Comparison of ENCODE assay signal across 9 cellular contexts in genomic region chr20:17613328-17614175, GRCh38. TPM values are rescaled to one million over a fixed set of nuclear protein-coding genes. Genes with fewer than 3 reads are reported as not detected.
DNase-seq lines count a peak whose midpoint lies in the region; ATAC-seq and TF ChIP-seq lines count a peak whose summit lies in the region.
"Had no signal": no experiment of that assay in that cellular context is flagged by ENCODE, and none has a peak within 500 bp of the region (broad histone marks: within the 10 kb centered on the region; RNA-seq: fewer than 3 reads in every experiment).

No MANE protein-coding gene starts in this region.

- no peak for TF ChIP-seq CTCF in H9 (conservative IDR thresholded peaks at IDR 0.05)

- H4K20me1 ChIP-seq in H9 (ENCODE audit: control insufficient read depth, insufficient read depth, insufficient read length), result no peaks in the 10 kb centered on the region

- H3K23me2 ChIP-seq in H9 (ENCODE audit: insufficient read length, low read depth, low read length, poor library complexity, severe bottlenecking), result no peaks in the 10 kb centered on the region

- no peak overlapping the region for H3K9ac ChIP-seq in H9 (ENCODE audit: extremely low read depth, insufficient read length, low read length)

- no peaks in the 10 kb centered on the region for H3K9me3 ChIP-seq in H9 (ENCODE audit: control insufficient read depth, low read depth, low read length)

- H3K4me3 Mint-ChIP-seq in H9, result no peak overlapping the region
- no peak overlapping the region for H3K4me3 Mint-ChIP-seq in activated T-helper 1 cell treated with anti-CD3 and anti-CD28 coated beads, Interleukin-12 subunit alpha, Interleukin-12 subunit beta, Interleukin-2, Interleukin-4 antibody, amounts not matched to agents 30 ng/mL and 10 ng/mL and 1 ng/mL, durations not matched to agents 14 hours and 24 hours and 36 hours

- no peak overlapping the region for H3T11ph ChIP-seq in H9 (ENCODE audit: low read length)

- H4K91ac ChIP-seq in H9 (ENCODE audit: insufficient read length, low read depth, low read length), result no peak overlapping the region

- peaks cover 7 to 14% of the 10 kb centered on the region in 2 experiments for H3K4me1 Mint-ChIP-seq in H9
- H3K4me1 Mint-ChIP-seq in activated T-helper 1 cell treated with anti-CD3 and anti-CD28 coated beads, Interleukin-12 subunit alpha, Interleukin-12 subunit beta, Interleukin-2, Interleukin-4 antibody, amounts not matched to agents 30 ng/mL and 10 ng/mL and 1 ng/mL, durations not matched to agents 14 hours and 24 hours and 36 hours (ENCODE audit: low read depth), result peaks cover 27% of the 10 kb centered on the region

- DNase-seq in H9, result peak; percentile 26
- DNase-seq in activated T-helper 1 cell treated with anti-CD3 and anti-CD28 coated beads, Interleukin-12 subunit alpha, Interleukin-12 subunit beta, Interleukin-2, Interleukin-4 antibody, amounts not matched to agents 30 ng/mL and 10 ng/mL and 1 ng/mL, durations not matched to agents 14 hours and 24 hours and 36 hours (ENCODE audit: low spot score), result no peak
- peak; percentile 25 for DNase-seq in stimulated activated CD8-positive, alpha-beta memory T cell treated with anti-CD3 and anti-CD28 coated beads, Interleukin-4, amount 100 ng/mL, for 48 hours
- DNase-seq in activated gamma-delta T cell (lab: John Stamatoyannopoulos, UW), result no peak
- no peak for DNase-seq in NCI-H345 (lab: John Stamatoyannopoulos, UW)
- no peak for DNase-seq in NCI-H1092 (lab: John Stamatoyannopoulos, UW)
- DNase-seq: SHP77 treated with DMSO at 0.1 percent for 48 hours had no signal

- H3K27me3 Mint-ChIP-seq in H9 (ENCODE audit: low read depth), result no peaks in the 10 kb centered on the region; the same call in 1 of the 2 replicates
- H3K27me3 Mint-ChIP-seq in activated T-helper 1 cell treated with anti-CD3 and anti-CD28 coated beads, Interleukin-12 subunit alpha, Interleukin-12 subunit beta, Interleukin-2, Interleukin-4 antibody, amounts not matched to agents 30 ng/mL and 10 ng/mL and 1 ng/mL, durations not matched to agents 14 hours and 24 hours and 36 hours (ENCODE audit: insufficient read depth), result no peaks in the 10 kb centered on the region

- H3K27me3 ChIP-seq in H9 (ENCODE audit: insufficient read depth, low read length) (no peaks in the 10 kb centered on the region), layer of hippocampus (ENCODE audit: control insufficient read depth, insufficient read depth, low read length) (no peaks in the 10 kb centered on the region)

- H2BK120ac ChIP-seq in H9 (ENCODE audit: low read depth, low read length, poor library complexity, severe bottlenecking), result no peak overlapping the region

- no peak overlapping the region for H2BK20ac ChIP-seq in H9 (ENCODE audit: low read depth, low read length, poor library complexity, severe bottlenecking)

- no peak overlapping the region for H3K4me2 ChIP-seq in H9 (ENCODE audit: insufficient read depth, insufficient read length, low read length)

- no peak overlapping the region for H3K4ac ChIP-seq in H9 (ENCODE audit: low read depth, low read length)

- H2BK15ac ChIP-seq in H9 (ENCODE audit: low read depth, low read length), result no peak overlapping the region

- H3K9me3 Mint-ChIP-seq in H9, result no peaks in the 10 kb centered on the region
- H3K9me3 Mint-ChIP-seq in activated T-helper 1 cell treated with anti-CD3 and anti-CD28 coated beads, Interleukin-12 subunit alpha, Interleukin-12 subunit beta, Interleukin-2, Interleukin-4 antibody, amounts not matched to agents 30 ng/mL and 10 ng/mL and 1 ng/mL, durations not matched to agents 14 hours and 24 hours and 36 hours, result no peaks in the 10 kb centered on the region

- no peak overlapping the region for H3K14ac ChIP-seq in H9 (ENCODE audit: insufficient read depth, low read length)

- H3K79me1 ChIP-seq in H9 (ENCODE audit: insufficient read depth, low read depth, low read length, poor library complexity, severe bottlenecking), result no peaks in the 10 kb centered on the region

- H3K27ac ChIP-seq in H9 (ENCODE audit: insufficient read length, low read depth, low read length), result no peak overlapping the region
- H3K27ac ChIP-seq in layer of hippocampus (ENCODE audit: low read depth, low read length), result peak overlapping the region; percentile 47

- no peak overlapping the region for H3K56ac ChIP-seq in H9 (ENCODE audit: insufficient read length, low read depth, low read length)

- no peak overlapping the region for H3K18ac ChIP-seq in H9 (ENCODE audit: insufficient read length, low read depth, low read length)

- no peak for ATAC-seq in GM18867 (IDR thresholded peaks at IDR 0.05; ENCODE audit: unreplicated experiment)

- peak overlapping the region in 2 of 3 experiments; percentile 51 to 77; a peak in 3 of 7 replicates for H3K27ac Mint-ChIP-seq in H9
- H3K27ac Mint-ChIP-seq in activated T-helper 1 cell treated with anti-CD3 and anti-CD28 coated beads, Interleukin-12 subunit alpha, Interleukin-12 subunit beta, Interleukin-2, Interleukin-4 antibody, amounts not matched to agents 30 ng/mL and 10 ng/mL and 1 ng/mL, durations not matched to agents 14 hours and 24 hours and 36 hours, result peak overlapping the region; percentile 16

- no peak overlapping the region for H4K5ac ChIP-seq in H9 (ENCODE audit: insufficient read length, low read depth, low read length)

- no peak overlapping the region for H4K8ac ChIP-seq in H9 (replicated peaks; ENCODE audit: insufficient read length, low read depth, low read length)

- H2AK5ac ChIP-seq in H9 (ENCODE audit: insufficient read length, low read length), result no peak overlapping the region

- intact Hi-C loops in activated T-helper 1 cell treated with anti-CD3 and anti-CD28 coated beads, Interleukin-12 subunit alpha, Interleukin-12 subunit beta, Interleukin-2, Interleukin-4 antibody, amounts not matched to agents 30 ng/mL and 10 ng/mL and 1 ng/mL, durations not matched to agents 14 hours and 24 hours and 36 hours (cut with micrococcal nuclease), result loop anchor here (5.0 kb wide), 1 partner anchor 69 kb away; the partner anchor contains the start of gene RRBP1

- no peaks in the 10 kb centered on the region for H3K79me2 ChIP-seq in H9 (ENCODE audit: insufficient read depth, low read length)

- no CpG with 5 or more reads among the region's 40 CpGs for WGBS in H9 (ENCODE audit: extremely low coverage, insufficient read length, low lambda C conversion rate)

- no peak overlapping the region for H3K23ac ChIP-seq in H9 (ENCODE audit: insufficient read length, low read depth, low read length)

- H2BK12ac ChIP-seq in H9 (ENCODE audit: insufficient read length, low read depth, low read length), result no peak overlapping the region

- no peaks in the 10 kb centered on the region for H3K4me1 ChIP-seq in H9 (ENCODE audit: insufficient read depth, low read length)

- peaks cover 5 to 27% (median 15%) of the 10 kb centered on the region in 3 experiments; a peak in 6 of 7 replicates for H3K36me3 Mint-ChIP-seq in H9 (ENCODE audit: insufficient read depth in 1 of 3, low read depth in 3 of 3)
- peaks cover 9% of the 10 kb centered on the region for H3K36me3 Mint-ChIP-seq in activated T-helper 1 cell treated with anti-CD3 and anti-CD28 coated beads, Interleukin-12 subunit alpha, Interleukin-12 subunit beta, Interleukin-2, Interleukin-4 antibody, amounts not matched to agents 30 ng/mL and 10 ng/mL and 1 ng/mL, durations not matched to agents 14 hours and 24 hours and 36 hours (ENCODE audit: low read depth)

- H2AFZ ChIP-seq in H9 (ENCODE audit: low read length), result no peak overlapping the region

- no peak overlapping the region for H2BK5ac ChIP-seq in H9 (ENCODE audit: insufficient read length, low read length)

RNA-seq across cellular contexts. Expression of gene DSTN, which starts 43.7 kb away (rescaled TPM):
- 145 and 148 TPM in 2 replicates for total RNA-seq in H9 (2021)
- total RNA-seq in activated T-helper 1 cell treated with anti-CD3 and anti-CD28 coated beads, Interleukin-12 subunit alpha, Interleukin-12 subunit beta, Interleukin-2, Interleukin-4 antibody, amounts not matched to agents 30 ng/mL and 10 ng/mL and 1 ng/mL, durations not matched to agents 14 hours and 24 hours and 36 hours, result 58.2 and 58.8 TPM in 2 replicates

Comparison
In these comparisons a context has a peak if more than half of its experiments do, and no peak if none do; other contexts are left out.
1. DNase-seq: peak in H9 (single experiment) and stimulated activated CD8-positive, alpha-beta memory T cell treated with anti-CD3 and anti-CD28 coated beads, Interleukin-4, amount 100 ng/mL, for 48 hours (single experiment); none in activated T-helper 1 cell treated with anti-CD3 and anti-CD28 coated beads, Interleukin-12 subunit alpha, Interleukin-12 subunit beta, Interleukin-2, Interleukin-4 antibody, amounts not matched to agents 30 ng/mL and 10 ng/mL and 1 ng/mL, durations not matched to agents 14 hours and 24 hours and 36 hours (single experiment), activated gamma-delta T cell (single experiment), NCI-H345 (single experiment) and NCI-H1092 (single experiment).